Comparison of ENCODE assay signal across 7 cellular contexts in the genomic region with DNA sequence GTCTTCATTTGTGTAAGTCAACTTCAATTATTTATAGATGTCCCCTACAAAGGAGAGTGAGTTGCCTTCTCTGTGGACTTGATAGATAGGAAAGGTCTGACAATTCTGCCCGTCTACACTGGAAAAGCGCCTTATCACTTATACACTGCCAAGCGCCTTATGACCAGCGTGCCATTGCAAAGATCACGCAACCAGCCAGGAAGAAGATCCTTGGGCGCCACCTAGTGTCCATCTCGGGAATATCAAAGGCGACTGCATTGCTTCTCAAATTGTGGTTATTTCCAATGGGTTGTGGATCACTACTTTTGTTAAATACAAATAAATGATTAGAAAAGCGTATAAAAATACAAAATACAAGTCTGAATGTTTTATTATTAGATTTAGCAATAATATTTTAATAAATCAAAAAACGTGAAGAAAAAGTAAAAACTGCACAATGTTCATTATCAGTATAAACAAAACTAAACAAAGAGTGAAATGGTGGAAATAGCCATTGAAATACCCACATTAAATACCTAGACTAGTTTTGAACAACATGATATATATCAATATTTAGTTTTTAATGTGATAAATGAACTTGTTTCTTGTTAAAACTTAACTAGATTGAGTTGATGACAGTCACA. TPM values are rescaled to one million over a fixed set of nuclear protein-coding genes. Genes with fewer than 3 reads are reported as not detected.
A peak's percentile ranks its signal among the peaks of the same experiment; 100 is the strongest.
DNase-seq lines count a peak whose midpoint lies in the region; ATAC-seq and TF ChIP-seq lines count a peak whose summit lies in the region.

No MANE protein-coding gene starts in this region.

- H3K4me3 Mint-ChIP-seq in activated B cell treated with CpG ODN at 0.5 μM for 24 hours, result no peak overlapping the region

- POLR2A ChIA-PET in activated B cell treated with CpG ODN at 0.5 μM for 24 hours (lab: Charles Lee), result no interaction called here

- peaks cover 11% of the 10 kb centered on the region for H3K36me3 Mint-ChIP-seq in activated B cell treated with CpG ODN at 0.5 μM for 24 hours (ENCODE audit: low read depth)

- H3K36me3 ChIP-seq in kidney epithelial cell (ENCODE audit: control insufficient read depth, insufficient read depth, low read length), result peaks cover 1% of the 10 kb centered on the region

- no peaks in the 10 kb centered on the region for H3K27me3 ChIP-seq in kidney epithelial cell (ENCODE audit: control insufficient read depth, insufficient read depth, low read length)

- TF ChIP-seq CTCF in activated B cell treated with CpG ODN at 0.5 μM for 24 hours (IDR thresholded peaks at IDR 0.05) (peak; percentile 53), kidney epithelial cell (IDR thresholded peaks at IDR 0.05; ENCODE audit: insufficient read depth, low read length, poor library complexity, severe bottlenecking) (peak; percentile 89)

- H3K27me3 Mint-ChIP-seq in activated B cell treated with CpG ODN at 0.5 μM for 24 hours, result no peaks in the 10 kb centered on the region

- CTCF ChIA-PET in activated B cell treated with CpG ODN at 0.5 μM for 24 hours (lab: Charles Lee), result interaction anchor here (0.7 to 3.0 kb wide), 7 partner anchors 23 to 380 kb away, joined by 3 to 35 read pairs (median 3); no protein-coding TSS in a partner anchor

- ATAC-seq in GM18499 (IDR thresholded peaks at IDR 0.05; ENCODE audit: insufficient read depth, unreplicated experiment), result peak; percentile 63
- ATAC-seq in HG03045 (IDR thresholded peaks at IDR 0.05; ENCODE audit: unreplicated experiment), result peak; percentile 65
- peak; percentile 76 for ATAC-seq in activated B cell treated with CpG ODN at 0.5 μM for 24 hours (ENCODE audit: low read depth)

- no peak overlapping the region for H3K4me3 ChIP-seq in kidney epithelial cell (ENCODE audit: low read depth, low read length)

- H3K27ac ChIP-seq in caudate nucleus (ENCODE audit: low read depth, low read length), result no peak overlapping the region

- intact Hi-C loops in activated B cell treated with CpG ODN at 0.5 μM for 24 hours (cut with micrococcal nuclease), result loop anchor here (1.0 to 5.0 kb wide), 5 partner anchors 124 to 810 kb away; no protein-coding TSS in a partner anchor

- DNase-seq in NCI-H2227 (lab: John Stamatoyannopoulos, UW; ENCODE audit: unreplicated experiment) (peak; percentile 90), activated B cell treated with CpG ODN at 0.5 μM for 24 hours (peak; percentile 66), caudate nucleus (lab: John Stamatoyannopoulos, UW) (peak in 59 of 61 donors; percentile 4 to 91 (median 56)), kidney epithelial cell (ENCODE audit: low read depth) (no peak)
- peak; percentile 90 to 91 for DNase-seq in stimulated activated CD4-positive, alpha-beta T cell treated with anti-CD3 and anti-CD28 coated beads, Interleukin-2, amount 100 ng/mL, for 24 hours

- no peaks in the 10 kb centered on the region for H3K9me3 Mint-ChIP-seq in activated B cell treated with CpG ODN at 0.5 μM for 24 hours

- H3K27ac Mint-ChIP-seq in activated B cell treated with CpG ODN at 0.5 μM for 24 hours, result no peak overlapping the region

- peaks cover 2% of the 10 kb centered on the region for H3K4me1 Mint-ChIP-seq in activated B cell treated with CpG ODN at 0.5 μM for 24 hours

RNA-seq across cellular contexts. Expression of a gene that starts 27.8 kb away (rescaled TPM):
- total RNA-seq in activated B cell treated with CpG ODN at 0.5 μM for 24 hours, result 213 and 237 TPM in 2 replicates
- 183 and 199 TPM in 2 replicates for total RNA-seq in kidney epithelial cell
